In genomic region chr12:132275631-132276030, GRCh38 we compare ENCODE assay signal across 23 cellular contexts. TPM values are rescaled to one million over a fixed set of nuclear protein-coding genes. Genes with fewer than 3 reads are reported as not detected.
"Had no signal": no experiment of that assay in that cellular context is flagged by ENCODE, and none has a peak within 500 bp of the region (broad histone marks: within the 10 kb centered on the region; RNA-seq: fewer than 3 reads in every experiment).

No MANE protein-coding gene starts in this region.

- H3K36me3 Mint-ChIP-seq: activated CD4-positive, alpha-beta memory T cell treated with anti-CD3 and anti-CD28 coated beads for 36 hours; activated naive CD4-positive, alpha-beta T cell treated with anti-CD3 and anti-CD28 coated beads, Interleukin-2, amount 50 U/mL, for 72 hours; brain had no signal

- H3K9me3 Mint-ChIP-seq: activated CD4-positive, alpha-beta memory T cell treated with anti-CD3 and anti-CD28 coated beads for 36 hours; activated CD4-positive, alpha-beta T cell treated with anti-CD3 and anti-CD28 coated beads, Interleukin-2, amount 10 ng/mL, durations not matched to agents 7 days and 5 days; activated naive CD4-positive, alpha-beta T cell treated with anti-CD3 and anti-CD28 coated beads, Interleukin-2, amount 50 U/mL, for 72 hours; activated naive CD8-positive, alpha-beta T cell treated with anti-CD3 and anti-CD28 coated beads, Interleukin-2, amount 50 U/mL, for 24 hours; activated T-cell treated with anti-CD3 and anti-CD28 coated beads, Interleukin-2, amount 50 U/mL, for 4 hours had no signal

- DNase-seq: activated CD4-positive, alpha-beta memory T cell treated with anti-CD3 and anti-CD28 coated beads for 36 hours; activated CD4-positive, alpha-beta T cell treated with anti-CD3 and anti-CD28 coated beads, Interleukin-2, amount 10 ng/mL, durations not matched to agents 7 days and 5 days; activated CD4-positive, CD25-positive, alpha-beta regulatory T cell; activated CD8-positive, alpha-beta memory T cell treated with anti-CD3 and anti-CD28 coated beads for 24 hours; activated effector memory CD4-positive, alpha-beta T cell treated with anti-CD3 and anti-CD28 coated beads, Interleukin-2, amount 50 U/mL, for 16 hours; activated naive CD4-positive, alpha-beta T cell treated with Interleukin-2 at 50 U/mL for 16 hours; activated naive CD8-positive, alpha-beta T cell treated with anti-CD3 and anti-CD28 coated beads, Interleukin-2, amount 50 U/mL, for 24 hours; activated T-cell treated with anti-CD3 and anti-CD28 coated beads, Interleukin-2, amount 50 U/mL, for 4 hours; amniotic stem cell; NCI-H1436; NCI-H1694 treated with DMSO at 0.1 percent for 48 hours; NCI-H345; NCI-H510A; NK-92 treated with Interleukin-12 subunit alpha and Interleukin-12 subunit beta, amount 100 ng/mL, for 24 hours; SIG-M5; T-helper 17 cell; T-helper 9 cell had no signal

- H3K4me3 Mint-ChIP-seq: activated CD4-positive, alpha-beta memory T cell treated with anti-CD3 and anti-CD28 coated beads for 36 hours; activated CD4-positive, alpha-beta T cell treated with anti-CD3 and anti-CD28 coated beads, Interleukin-2, amount 10 ng/mL, durations not matched to agents 7 days and 5 days; activated naive CD8-positive, alpha-beta T cell treated with anti-CD3 and anti-CD28 coated beads, Interleukin-2, amount 50 U/mL, for 24 hours; activated T-cell treated with anti-CD3 and anti-CD28 coated beads, Interleukin-2, amount 50 U/mL, for 4 hours; T-helper 17 cell had no signal

- H3K27me3 Mint-ChIP-seq: activated CD4-positive, alpha-beta T cell treated with anti-CD3 and anti-CD28 coated beads, Interleukin-2, amount 10 ng/mL, durations not matched to agents 7 days and 5 days had no signal

- H3K4me2 ChIP-seq: KMS-11 had no signal

- H3K27me3 ChIP-seq: MG63 had no signal

- FAIRE-seq: astrocyte, RCC 7860 had no signal

- H3K27ac ChIP-seq: KMS-11 had no signal

- H3K4me1 Mint-ChIP-seq: activated CD4-positive, alpha-beta T cell treated with anti-CD3 and anti-CD28 coated beads, Interleukin-2, amount 10 ng/mL, durations not matched to agents 7 days and 5 days; activated naive CD8-positive, alpha-beta T cell treated with anti-CD3 and anti-CD28 coated beads, Interleukin-2, amount 50 U/mL, for 24 hours had no signal

- H3K27ac Mint-ChIP-seq: activated CD4-positive, alpha-beta memory T cell treated with anti-CD3 and anti-CD28 coated beads for 36 hours; activated CD4-positive, alpha-beta T cell treated with anti-CD3 and anti-CD28 coated beads, Interleukin-2, amount 10 ng/mL, durations not matched to agents 7 days and 5 days; activated naive CD4-positive, alpha-beta T cell treated with anti-CD3 and anti-CD28 coated beads, Interleukin-2, amount 50 U/mL, for 72 hours; activated naive CD8-positive, alpha-beta T cell treated with anti-CD3 and anti-CD28 coated beads, Interleukin-2, amount 50 U/mL, for 24 hours; T-helper 17 cell had no signal

- H3K9me3 ChIP-seq: MG63 had no signal

- ATAC-seq: activated naive CD4-positive, alpha-beta T cell treated with anti-CD3 and anti-CD28 coated beads, Interleukin-2, amount 50 U/mL, for 72 hours; activated naive CD8-positive, alpha-beta T cell treated with anti-CD3 and anti-CD28 coated beads, Interleukin-2, amount 50 U/mL, for 24 hours; T-helper 17 cell had no signal

- H3K36me3 ChIP-seq: MG63 had no signal

RNA-seq across cellular contexts. Expression of gene GALNT9, which starts 53.8 kb away (rescaled TPM):
- total RNA-seq: activated CD4-positive, alpha-beta T cell treated with anti-CD3 and anti-CD28 coated beads, Interleukin-2, amount 10 ng/mL, durations not matched to agents 7 days and 5 days; T-helper 17 cell had no signal
